1 cellular context compared by ENCODE assay signal in the genomic region with DNA sequence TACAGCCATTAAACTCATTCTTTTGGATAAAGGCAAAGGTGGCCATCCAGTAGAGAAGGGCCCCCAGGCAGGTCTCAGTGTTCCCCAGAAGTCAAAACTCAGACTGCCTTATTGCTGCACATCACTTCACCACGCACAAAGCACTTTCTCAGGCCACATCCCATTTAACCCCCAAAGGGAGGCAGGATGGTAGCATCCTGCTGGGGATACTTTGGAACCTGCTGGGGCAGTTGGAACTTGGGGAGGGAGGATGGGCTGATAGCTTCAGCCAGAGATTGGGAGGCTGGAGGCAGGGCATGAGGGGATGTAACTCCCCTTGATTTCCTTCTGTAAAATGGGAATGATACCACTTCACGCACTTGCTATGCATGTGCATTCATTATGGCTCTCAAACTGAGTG.
TF ChIP-seq lines count a peak whose summit lies in the region.

No MANE protein-coding gene starts in this region.

TF ChIP-seq in H1, 55 proteins besides CTCF, POLR2A, EP300 and RAD21:
- no peak for TF ChIP-seq CTBP2 (IDR thresholded peaks at IDR 0.05; ENCODE audit: borderline replicate concordance, insufficient read depth, insufficient read length, low read length)
- TF ChIP-seq EZH2 (IDR thresholded peaks at IDR 0.05; ENCODE audit: low read depth, low read length, severe bottlenecking) = peak; percentile 25
- TF ChIP-seq, protein P1, sequence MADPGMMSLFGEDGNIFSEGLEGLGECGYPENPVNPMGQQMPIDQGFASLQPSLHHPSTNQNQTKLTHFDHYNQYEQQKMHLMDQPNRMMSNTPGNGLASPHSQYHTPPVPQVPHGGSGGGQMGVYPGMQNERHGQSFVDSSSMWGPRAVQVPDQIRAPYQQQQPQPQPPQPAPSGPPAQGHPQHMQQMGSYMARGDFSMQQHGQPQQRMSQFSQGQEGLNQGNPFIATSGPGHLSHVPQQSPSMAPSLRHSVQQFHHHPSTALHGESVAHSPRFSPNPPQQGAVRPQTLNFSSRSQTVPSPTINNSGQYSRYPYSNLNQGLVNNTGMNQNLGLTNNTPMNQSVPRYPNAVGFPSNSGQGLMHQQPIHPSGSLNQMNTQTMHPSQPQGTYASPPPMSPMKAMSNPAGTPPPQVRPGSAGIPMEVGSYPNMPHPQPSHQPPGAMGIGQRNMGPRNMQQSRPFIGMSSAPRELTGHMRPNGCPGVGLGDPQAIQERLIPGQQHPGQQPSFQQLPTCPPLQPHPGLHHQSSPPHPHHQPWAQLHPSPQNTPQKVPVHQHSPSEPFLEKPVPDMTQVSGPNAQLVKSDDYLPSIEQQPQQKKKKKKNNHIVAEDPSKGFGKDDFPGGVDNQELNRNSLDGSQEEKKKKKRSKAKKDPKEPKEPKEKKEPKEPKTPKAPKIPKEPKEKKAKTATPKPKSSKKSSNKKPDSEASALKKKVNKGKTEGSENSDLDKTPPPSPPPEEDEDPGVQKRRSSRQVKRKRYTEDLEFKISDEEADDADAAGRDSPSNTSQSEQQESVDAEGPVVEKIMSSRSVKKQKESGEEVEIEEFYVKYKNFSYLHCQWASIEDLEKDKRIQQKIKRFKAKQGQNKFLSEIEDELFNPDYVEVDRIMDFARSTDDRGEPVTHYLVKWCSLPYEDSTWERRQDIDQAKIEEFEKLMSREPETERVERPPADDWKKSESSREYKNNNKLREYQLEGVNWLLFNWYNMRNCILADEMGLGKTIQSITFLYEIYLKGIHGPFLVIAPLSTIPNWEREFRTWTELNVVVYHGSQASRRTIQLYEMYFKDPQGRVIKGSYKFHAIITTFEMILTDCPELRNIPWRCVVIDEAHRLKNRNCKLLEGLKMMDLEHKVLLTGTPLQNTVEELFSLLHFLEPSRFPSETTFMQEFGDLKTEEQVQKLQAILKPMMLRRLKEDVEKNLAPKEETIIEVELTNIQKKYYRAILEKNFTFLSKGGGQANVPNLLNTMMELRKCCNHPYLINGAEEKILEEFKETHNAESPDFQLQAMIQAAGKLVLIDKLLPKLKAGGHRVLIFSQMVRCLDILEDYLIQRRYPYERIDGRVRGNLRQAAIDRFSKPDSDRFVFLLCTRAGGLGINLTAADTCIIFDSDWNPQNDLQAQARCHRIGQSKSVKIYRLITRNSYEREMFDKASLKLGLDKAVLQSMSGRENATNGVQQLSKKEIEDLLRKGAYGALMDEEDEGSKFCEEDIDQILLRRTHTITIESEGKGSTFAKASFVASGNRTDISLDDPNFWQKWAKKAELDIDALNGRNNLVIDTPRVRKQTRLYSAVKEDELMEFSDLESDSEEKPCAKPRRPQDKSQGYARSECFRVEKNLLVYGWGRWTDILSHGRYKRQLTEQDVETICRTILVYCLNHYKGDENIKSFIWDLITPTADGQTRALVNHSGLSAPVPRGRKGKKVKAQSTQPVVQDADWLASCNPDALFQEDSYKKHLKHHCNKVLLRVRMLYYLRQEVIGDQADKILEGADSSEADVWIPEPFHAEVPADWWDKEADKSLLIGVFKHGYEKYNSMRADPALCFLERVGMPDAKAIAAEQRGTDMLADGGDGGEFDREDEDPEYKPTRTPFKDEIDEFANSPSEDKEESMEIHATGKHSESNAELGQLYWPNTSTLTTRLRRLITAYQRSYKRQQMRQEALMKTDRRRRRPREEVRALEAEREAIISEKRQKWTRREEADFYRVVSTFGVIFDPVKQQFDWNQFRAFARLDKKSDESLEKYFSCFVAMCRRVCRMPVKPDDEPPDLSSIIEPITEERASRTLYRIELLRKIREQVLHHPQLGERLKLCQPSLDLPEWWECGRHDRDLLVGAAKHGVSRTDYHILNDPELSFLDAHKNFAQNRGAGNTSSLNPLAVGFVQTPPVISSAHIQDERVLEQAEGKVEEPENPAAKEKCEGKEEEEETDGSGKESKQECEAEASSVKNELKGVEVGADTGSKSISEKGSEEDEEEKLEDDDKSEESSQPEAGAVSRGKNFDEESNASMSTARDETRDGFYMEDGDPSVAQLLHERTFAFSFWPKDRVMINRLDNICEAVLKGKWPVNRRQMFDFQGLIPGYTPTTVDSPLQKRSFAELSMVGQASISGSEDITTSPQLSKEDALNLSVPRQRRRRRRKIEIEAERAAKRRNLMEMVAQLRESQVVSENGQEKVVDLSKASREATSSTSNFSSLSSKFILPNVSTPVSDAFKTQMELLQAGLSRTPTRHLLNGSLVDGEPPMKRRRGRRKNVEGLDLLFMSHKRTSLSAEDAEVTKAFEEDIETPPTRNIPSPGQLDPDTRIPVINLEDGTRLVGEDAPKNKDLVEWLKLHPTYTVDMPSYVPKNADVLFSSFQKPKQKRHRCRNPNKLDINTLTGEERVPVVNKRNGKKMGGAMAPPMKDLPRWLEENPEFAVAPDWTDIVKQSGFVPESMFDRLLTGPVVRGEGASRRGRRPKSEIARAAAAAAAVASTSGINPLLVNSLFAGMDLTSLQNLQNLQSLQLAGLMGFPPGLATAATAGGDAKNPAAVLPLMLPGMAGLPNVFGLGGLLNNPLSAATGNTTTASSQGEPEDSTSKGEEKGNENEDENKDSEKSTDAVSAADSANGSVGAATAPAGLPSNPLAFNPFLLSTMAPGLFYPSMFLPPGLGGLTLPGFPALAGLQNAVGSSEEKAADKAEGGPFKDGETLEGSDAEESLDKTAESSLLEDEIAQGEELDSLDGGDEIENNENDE (IDR thresholded peaks at IDR 0.05; ENCODE audit: insufficient replicate concordance, low read length) = no peak
- no peak for TF ChIP-seq YY1 (IDR thresholded peaks at IDR 0.05; ENCODE audit: low read depth, low read length)
- no peak for TF ChIP-seq MAFK (IDR thresholded peaks at IDR 0.05; ENCODE audit: low read depth, low read length)
- TF ChIP-seq, protein P2, sequence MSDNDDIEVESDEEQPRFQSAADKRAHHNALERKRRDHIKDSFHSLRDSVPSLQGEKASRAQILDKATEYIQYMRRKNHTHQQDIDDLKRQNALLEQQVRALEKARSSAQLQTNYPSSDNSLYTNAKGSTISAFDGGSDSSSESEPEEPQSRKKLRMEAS (IDR thresholded peaks at IDR 0.05) = no peak
- no peak for TF ChIP-seq POLR2AphosphoS5 (IDR thresholded peaks at IDR 0.05; ENCODE audit: low read depth, low read length)
